9 cellular contexts compared by ENCODE assay signal in genomic region chr21:45076245-45076661, GRCh38. TPM values are rescaled to one million over a fixed set of nuclear protein-coding genes. Genes with fewer than 3 reads are reported as not detected.
DNase-seq lines count a peak whose midpoint lies in the region; ATAC-seq, FAIRE-seq and TF ChIP-seq lines count a peak whose summit lies in the region.
"Had no signal": no experiment of that assay in that cellular context is flagged by ENCODE, and none has a peak within 500 bp of the region (broad histone marks: within the 10 kb centered on the region; RNA-seq: fewer than 3 reads in every experiment).

No MANE protein-coding gene starts in this region.

- H3K4me2 ChIP-seq in mesenchymal stem cell (ENCODE audit: low read length, poor library complexity, severe bottlenecking) = no peak overlapping the region

- H3K36me3 ChIP-seq in HEK293 (ENCODE audit: control insufficient read depth in 2 of 2, insufficient read depth in 1 of 2, low read length in 2 of 2) (peaks cover 0 to under 1% of the 10 kb centered on the region in 2 experiments; a peak in 1 of 3 replicates), mesenchymal stem cell (ENCODE audit: control insufficient read depth in 1 of 2, insufficient read depth in 2 of 2, low read depth in 1 of 2, low read length in 2 of 2) (peaks cover 0 to 4% of the 10 kb centered on the region in 2 experiments), vagina (no peaks in the 10 kb centered on the region)

- H2BK15ac ChIP-seq in mesenchymal stem cell (ENCODE audit: low read depth, poor library complexity, severe bottlenecking) = no peak overlapping the region

- no peak overlapping the region for H2AFZ ChIP-seq in mesenchymal stem cell (ENCODE audit: low read depth, low read length)

- H3K27me3 Mint-ChIP-seq in activated T-cell treated with anti-CD3 and anti-CD28 coated beads, Interleukin-2, amount 50 U/mL, for 72 hours (ENCODE audit: low read depth) = no peaks in the 10 kb centered on the region

- peaks cover 62% of the 10 kb centered on the region for H3K4me1 Mint-ChIP-seq in activated T-cell treated with anti-CD3 and anti-CD28 coated beads, Interleukin-2, amount 50 U/mL, for 72 hours (ENCODE audit: low read depth)

- no peak overlapping the region for H2BK120ac ChIP-seq in mesenchymal stem cell (ENCODE audit: low read depth, low read length)

- 66% methylated on average over 7 of the region's 7 CpGs for WGBS in mesenchymal stem cell

- no peak overlapping the region for H3K4me3 ChIP-seq in HEK293 (ENCODE audit: low read depth, low read length)
- peak overlapping the region in 1 of 2 experiments; percentile 86 for H3K4me3 ChIP-seq in mesenchymal stem cell (ENCODE audit: insufficient read depth in 1 of 2, low read depth in 1 of 2, low read length in 2 of 2)
- peak overlapping the region in 1 of 2 donors; percentile 89 for H3K4me3 ChIP-seq in vagina

- H3K9me3 Mint-ChIP-seq in activated T-cell treated with anti-CD3 and anti-CD28 coated beads, Interleukin-2, amount 50 U/mL, for 72 hours = no peaks in the 10 kb centered on the region

- intact Hi-C loops in vagina (cut with DNase I) = loop anchor here (10.0 kb wide), 1 partner anchor 131 kb away; the partner anchor contains the start of gene SLX9

- H4K8ac ChIP-seq in mesenchymal stem cell (ENCODE audit: low read length) = no peak overlapping the region

- POLR2A ChIA-PET in HEK293 (lab: Yijun Ruan, JAX) = no interaction called here

- CTCF ChIA-PET in HEK293 (lab: Yijun Ruan, JAX) = interaction anchor here (0.7 to 6.8 kb wide), 9 partner anchors 9 to 587 kb away, joined by 3 to 61 read pairs (median 5); no protein-coding TSS in a partner anchor

- H3K14ac ChIP-seq in mesenchymal stem cell (ENCODE audit: low read length in 2 of 2) = no peak overlapping the region

- ATAC-seq in activated T-cell treated with anti-CD3 and anti-CD28 coated beads, Interleukin-2, amount 50 U/mL, for 72 hours (replicated peaks in 1 of 2) = no peak
- ATAC-seq in GM21737 (IDR thresholded peaks at IDR 0.05; ENCODE audit: unreplicated experiment) = no peak

- no peak overlapping the region for H3K4ac ChIP-seq in mesenchymal stem cell (ENCODE audit: low read depth in 1 of 2, low read length in 2 of 2)

- TF ChIP-seq POLR2A in vagina (IDR thresholded peaks at IDR 0.05) = no peak

- TF ChIP-seq CTCF in HEK293 (tag by site-specific recombination; IDR thresholded peaks at IDR 0.05) (no peak), vagina (IDR thresholded peaks at IDR 0.05) (no peak)

- peak overlapping the region; percentile 80 to 90 for H3K4me3 Mint-ChIP-seq in activated T-cell treated with anti-CD3 and anti-CD28 coated beads, Interleukin-2, amount 50 U/mL, for 72 hours

- no peak overlapping the region for H2AK5ac ChIP-seq in mesenchymal stem cell (ENCODE audit: low read length, severe bottlenecking)

- H3K79me1 ChIP-seq in mesenchymal stem cell (replicated peaks; ENCODE audit: low read length, poor library complexity, severe bottlenecking) = peaks cover 8% of the 10 kb centered on the region

- no peak overlapping the region for H3K18ac ChIP-seq in mesenchymal stem cell (ENCODE audit: low read depth in 1 of 2, low read length in 2 of 2)

- H3K27ac Mint-ChIP-seq in activated T-cell treated with anti-CD3 and anti-CD28 coated beads, Interleukin-2, amount 50 U/mL, for 72 hours = peak overlapping the region; percentile 86

- no peak overlapping the region for H4K91ac ChIP-seq in mesenchymal stem cell (ENCODE audit: low read length)

- no peak overlapping the region for H2BK12ac ChIP-seq in mesenchymal stem cell (ENCODE audit: low read length in 2 of 2)

- H2BK5ac ChIP-seq in mesenchymal stem cell (ENCODE audit: low read depth, low read length, poor library complexity, severe bottlenecking) = no peak overlapping the region

- no peak for FAIRE-seq in urothelium cell line (lab: Jason Lieb, UNC)
- FAIRE-seq: GM12891 had no signal

- H3K36me3 Mint-ChIP-seq in activated T-cell treated with anti-CD3 and anti-CD28 coated beads, Interleukin-2, amount 50 U/mL, for 72 hours (ENCODE audit: insufficient read depth in 2 of 2) = peaks cover under 1 to 1% of the 10 kb centered on the region in 2 donors

- no peak overlapping the region for H3K23ac ChIP-seq in mesenchymal stem cell (ENCODE audit: low read length in 2 of 2)

- H3K27ac ChIP-seq in HEK293 (ENCODE audit: extremely low read depth, low read depth, low read length) (no peak overlapping the region), mesenchymal stem cell (ENCODE audit: low read length, poor library complexity, severe bottlenecking) (no peak overlapping the region), vagina (no peak overlapping the region)

- H3K9me3 ChIP-seq in HEK293 (ENCODE audit: control insufficient read depth, insufficient read depth, low read depth, low read length) (no peaks in the 10 kb centered on the region), mesenchymal stem cell (ENCODE audit: control insufficient read depth, low read length) (no peaks in the 10 kb centered on the region), vagina (no peaks in the 10 kb centered on the region)

- H3K27me3 ChIP-seq in mesenchymal stem cell (ENCODE audit: control insufficient read depth in 1 of 2, insufficient read depth in 1 of 2, low read length in 2 of 2) = no peaks in the 10 kb centered on the region
- H3K27me3 ChIP-seq in vagina = no peaks in the 10 kb centered on the region

- H3K4me1 ChIP-seq in HEK293 (ENCODE audit: control insufficient read depth, insufficient read depth, low read length) = peaks cover 3% of the 10 kb centered on the region; the same call in 1 of the 2 replicates
- peaks cover 19% of the 10 kb centered on the region for H3K4me1 ChIP-seq in mesenchymal stem cell (ENCODE audit: control insufficient read depth, insufficient read depth, low read depth, low read length)
- H3K4me1 ChIP-seq in vagina = peaks cover 45% of the 10 kb centered on the region

- H3K9ac ChIP-seq in mesenchymal stem cell (ENCODE audit: low read length) = no peak overlapping the region

- DNase-seq in AG08395 (ENCODE audit: low spot score) (peak; percentile 31), mesenchymal stem cell (peak; percentile 31), HuH-7 (ENCODE audit: low spot score) (no peak), urothelium cell line (ENCODE audit: low spot score) (no peak), vagina (ENCODE audit: extremely low spot score in 2 of 2) (no peak)
- peak in 1 of 2 donors; percentile 26 for DNase-seq in activated T-cell treated with anti-CD3 and anti-CD28 coated beads, Interleukin-2, amount 50 U/mL, for 72 hours

TF ChIP-seq in HEK293, 187 proteins besides CTCF, POLR2A, EP300 and RAD21 (continues in another document):
- no peak for TF ChIP-seq ZSCAN23 (tag by site-specific recombination; IDR thresholded peaks at IDR 0.05)
- no peak for TF ChIP-seq ZNF148 (tag by site-specific recombination; IDR thresholded peaks at IDR 0.05; ENCODE audit: borderline replicate concordance)
- TF ChIP-seq, protein P1, sequence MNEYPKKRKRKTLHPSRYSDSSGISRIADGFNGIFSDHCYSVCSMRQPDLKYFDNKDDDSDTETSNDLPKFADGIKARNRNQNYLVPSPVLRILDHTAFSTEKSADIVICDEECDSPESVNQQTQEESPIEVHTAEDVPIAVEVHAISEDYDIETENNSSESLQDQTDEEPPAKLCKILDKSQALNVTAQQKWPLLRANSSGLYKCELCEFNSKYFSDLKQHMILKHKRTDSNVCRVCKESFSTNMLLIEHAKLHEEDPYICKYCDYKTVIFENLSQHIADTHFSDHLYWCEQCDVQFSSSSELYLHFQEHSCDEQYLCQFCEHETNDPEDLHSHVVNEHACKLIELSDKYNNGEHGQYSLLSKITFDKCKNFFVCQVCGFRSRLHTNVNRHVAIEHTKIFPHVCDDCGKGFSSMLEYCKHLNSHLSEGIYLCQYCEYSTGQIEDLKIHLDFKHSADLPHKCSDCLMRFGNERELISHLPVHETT (tag by site-specific recombination; IDR thresholded peaks at IDR 0.05) = no peak
- peak; percentile 65 for TF ChIP-seq ZBTB21 (tag by site-specific recombination; IDR thresholded peaks at IDR 0.05)
- no peak for TF ChIP-seq IKZF3 (tag by site-specific recombination; IDR thresholded peaks at IDR 0.05)
- no peak for TF ChIP-seq ZNF544 (tag by site-specific recombination; IDR thresholded peaks at IDR 0.05)
- no peak for TF ChIP-seq HOXC10 (CRISPR knock-in tag; IDR thresholded peaks at IDR 0.05)
- TF ChIP-seq, protein P2, sequence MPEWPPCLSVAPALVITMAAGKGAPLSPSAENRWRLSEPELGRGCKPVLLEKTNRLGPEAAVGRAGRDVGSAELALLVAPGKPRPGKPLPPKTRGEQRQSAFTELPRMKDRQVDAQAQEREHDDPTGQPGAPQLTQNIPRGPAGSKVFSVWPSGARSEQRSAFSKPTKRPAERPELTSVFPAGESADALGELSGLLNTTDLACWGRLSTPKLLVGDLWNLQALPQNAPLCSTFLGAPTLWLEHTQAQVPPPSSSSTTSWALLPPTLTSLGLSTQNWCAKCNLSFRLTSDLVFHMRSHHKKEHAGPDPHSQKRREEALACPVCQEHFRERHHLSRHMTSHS (tag by site-specific recombination; IDR thresholded peaks at IDR 0.05) = no peak
- no peak for TF ChIP-seq ZNF654 (tag by site-specific recombination; IDR thresholded peaks at IDR 0.05; ENCODE audit: low read depth)

RNA-seq across cellular contexts. Expression of gene ADARB1, which starts 1.9 kb away (rescaled TPM):
- total RNA-seq in activated T-cell treated with anti-CD3 and anti-CD28 coated beads, Interleukin-2, amount 50 U/mL, for 72 hours = 10 to 100 TPM; 41.7 to 45.3 TPM
- polyA plus RNA-seq in mesenchymal stem cell (2013, experiment 1 of 2) = 4.7 TPM
- 5.0 TPM for polyA plus RNA-seq in mesenchymal stem cell (2013, experiment 2 of 2)
- total RNA-seq in vagina = 19.6 TPM

Comparison
In these comparisons a context has a peak if more than half of its experiments do, and no peak if none do; other contexts are left out.
1. DNase-seq: peak in AG08395 (single experiment) and mesenchymal stem cell (single experiment); none in HuH-7 (single experiment), urothelium cell line (single experiment) and vagina (0 of 2).